ENCODE assay signal across 22 cellular contexts in the genomic region with DNA sequence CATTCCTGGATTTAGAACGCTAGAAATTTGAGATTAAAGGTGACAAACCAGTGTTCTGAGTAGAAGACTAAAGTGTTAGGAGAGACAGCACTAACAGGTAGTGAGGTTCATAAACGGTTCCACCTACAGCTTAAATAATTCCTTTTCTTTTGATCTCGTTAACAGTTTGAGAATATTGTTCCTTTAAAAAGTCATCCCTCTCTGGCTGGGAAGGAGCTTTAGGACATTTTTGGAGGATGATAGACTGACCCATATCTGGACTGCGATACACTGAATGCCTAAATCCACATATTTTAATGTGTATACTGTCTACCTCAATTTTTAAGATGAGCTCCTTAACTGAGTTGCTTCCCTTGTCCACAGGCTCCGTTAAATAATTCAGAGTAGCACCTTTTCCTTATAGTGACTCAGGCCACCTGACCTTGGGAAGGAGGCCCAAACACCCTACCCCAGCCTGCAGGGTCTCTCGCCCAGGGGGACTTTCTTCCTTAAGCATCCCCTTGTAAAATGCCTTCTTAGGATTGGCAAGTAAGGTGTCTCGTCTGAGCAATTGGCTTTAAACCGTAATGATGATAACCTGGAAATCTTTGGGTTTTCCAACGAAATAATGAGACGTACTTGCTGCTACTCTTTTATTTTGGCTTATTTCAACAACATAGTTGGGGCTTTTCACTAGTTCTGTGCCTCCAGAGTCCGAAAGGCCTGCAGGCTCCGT. TPM values are rescaled to one million over a fixed set of nuclear protein-coding genes. Genes with fewer than 3 reads are reported as not detected.
DNase-seq lines count a peak whose midpoint lies in the region; ATAC-seq and TF ChIP-seq lines count a peak whose summit lies in the region.
"Had no signal": no experiment of that assay in that cellular context is flagged by ENCODE, and none has a peak within 500 bp of the region (broad histone marks: within the 10 kb centered on the region; RNA-seq: fewer than 3 reads in every experiment).

No MANE protein-coding gene starts in this region.

- H3K27me3 ChIP-seq in cardiac muscle cell (no peaks in the 10 kb centered on the region), right cardiac atrium (ENCODE audit: control insufficient read depth, insufficient read depth) (no peaks in the 10 kb centered on the region), hepatocyte (peaks cover 17% of the 10 kb centered on the region), upper lobe of left lung (peaks cover 0 to 29% (median 14%) of the 10 kb centered on the region in 4 donors), ascending aorta (peaks cover 11% of the 10 kb centered on the region)

- H3K27ac ChIP-seq in cardiac muscle cell (peak overlapping the region; percentile 73), right cardiac atrium (ENCODE audit: low read length) (no peak overlapping the region), hepatocyte (peak overlapping the region; percentile 86), mesodermal cell (ENCODE audit: low read depth, low read length, severe bottlenecking) (no peak overlapping the region), upper lobe of left lung (peak overlapping the region; percentile 32 to 79 (median 67)), ascending aorta (no peak overlapping the region)
- H3K27ac ChIP-seq: BLaER1, RWPE1, skin epidermis had no signal

- WGBS in right cardiac atrium, result 64% methylated on average over 12 of the region's 12 CpGs
- 35% methylated on average over 12 of the region's 12 CpGs for WGBS in hepatocyte (ENCODE audit: low lambda C conversion rate, missing lambda C conversion rate)
- 3 to 4% methylated on average over 4 to 5 of the region's 12 CpGs for WGBS in mesodermal cell (ENCODE audit: insufficient coverage in 2 of 2), 2 experiments
- 48 to 61% methylated on average over 11 to 12 of the region's 12 CpGs for WGBS in upper lobe of left lung, 2 donors

- DNase-seq in cardiac muscle cell (ENCODE audit: low read depth in 1 of 2, low spot score in 1 of 2) (no peak), right cardiac atrium (no peak), hepatocyte (ENCODE audit: low spot score) (no peak), upper lobe of left lung (no peak), ascending aorta (ENCODE audit: low spot score in 2 of 2) (no peak)
- DNase-seq: activated CD4-positive, alpha-beta T cell treated with anti-CD3 and anti-CD28 coated beads for 48 hours; activated naive CD4-positive, alpha-beta T cell treated with Interleukin-2 at 50 U/mL for 16 hours; aorta; foreskin melanocyte; midbrain; NCI-H146; NCI-H2227 treated with DMSO at 0.1 percent for 48 hours; stimulated activated CD4-positive, alpha-beta T cell treated with anti-CD3 and anti-CD28 coated beads, Interleukin-4, amount 100 ng/mL, for 4 hours; stimulated activated CD8-positive, alpha-beta memory T cell treated with anti-CD3 and anti-CD28 coated beads, Interleukin-4, amount 100 ng/mL, for 48 hours had no signal

- H2AFZ ChIP-seq in hepatocyte, result peak overlapping the region; percentile 60

- H3K4me1 ChIP-seq in cardiac muscle cell (ENCODE audit: low read depth), result peaks cover 39% of the 10 kb centered on the region
- H3K4me1 ChIP-seq in right cardiac atrium (ENCODE audit: control insufficient read depth, insufficient read depth, low read length), result peaks cover 5% of the 10 kb centered on the region
- peaks cover 24% of the 10 kb centered on the region for H3K4me1 ChIP-seq in hepatocyte (ENCODE audit: insufficient read depth)
- no peaks in the 10 kb centered on the region for H3K4me1 ChIP-seq in mesodermal cell (ENCODE audit: control insufficient read depth, insufficient read depth, low read length, poor library complexity, severe bottlenecking)
- H3K4me1 ChIP-seq in upper lobe of left lung, result peaks cover 18 to 46% (median 24%) of the 10 kb centered on the region in 4 donors
- peaks cover 5 to 14% of the 10 kb centered on the region in 2 donors for H3K4me1 ChIP-seq in ascending aorta

- H3K9me2 ChIP-seq in hepatocyte (replicated peaks; ENCODE audit: insufficient read depth), result no peaks in the 10 kb centered on the region

- H3K36me3 ChIP-seq in cardiac muscle cell (no peaks in the 10 kb centered on the region), hepatocyte (replicated peaks; ENCODE audit: insufficient read depth, low read depth) (no peaks in the 10 kb centered on the region), mesodermal cell (ENCODE audit: control insufficient read depth, insufficient read depth, low read length) (peaks cover 39% of the 10 kb centered on the region), upper lobe of left lung (no peaks in the 10 kb centered on the region), ascending aorta (no peaks in the 10 kb centered on the region)

- H3K9me3 ChIP-seq in cardiac muscle cell (ENCODE audit: low read depth) (no peaks in the 10 kb centered on the region), right cardiac atrium (ENCODE audit: control insufficient read depth, low read length) (no peaks in the 10 kb centered on the region), hepatocyte (ENCODE audit: low read depth) (no peaks in the 10 kb centered on the region), mesodermal cell (ENCODE audit: control insufficient read depth, low read length) (no peaks in the 10 kb centered on the region), upper lobe of left lung (no peaks in the 10 kb centered on the region), ascending aorta (no peaks in the 10 kb centered on the region)

- peaks cover 84% of the 10 kb centered on the region for H3K79me2 ChIP-seq in hepatocyte

- no peak for ATAC-seq in right cardiac atrium
- no peak for ATAC-seq in upper lobe of left lung (ENCODE audit: low FRiP score in 2 of 2)
- no peak for ATAC-seq in HG03460 (IDR thresholded peaks at IDR 0.05; ENCODE audit: unreplicated experiment)
- ATAC-seq in HG03442 (IDR thresholded peaks at IDR 0.05; ENCODE audit: unreplicated experiment), result no peak
- ATAC-seq: HCT116 had no signal

- TF ChIP-seq EP300 in upper lobe of left lung (IDR thresholded peaks at IDR 0.05), result no peak

- peak overlapping the region; percentile 87 for H3K4me2 ChIP-seq in hepatocyte
- H3K4me2 ChIP-seq: BLaER1 had no signal

- H4K20me1 ChIP-seq in hepatocyte (ENCODE audit: insufficient read depth, poor library complexity, severe bottlenecking), result peaks cover 16% of the 10 kb centered on the region

- intact Hi-C loops in right cardiac atrium (cut with DNase I) (no loop called here), ascending aorta (cut with DNase I) (no loop called here)

- H3K4me3 ChIP-seq in cardiac muscle cell, result peak overlapping the region; percentile 48
- no peak overlapping the region for H3K4me3 ChIP-seq in right cardiac atrium (ENCODE audit: low read length)
- H3K4me3 ChIP-seq in hepatocyte, result peak overlapping the region; percentile 84
- H3K4me3 ChIP-seq in mesodermal cell (ENCODE audit: extremely low read depth, insufficient read depth, low read length, poor library complexity, severe bottlenecking), result peak overlapping the region; percentile 84
- H3K4me3 ChIP-seq in upper lobe of left lung, result peak overlapping the region in 3 of 4 donors; percentile 17 to 33 (median 29)
- H3K4me3 ChIP-seq in ascending aorta, result peak overlapping the region in 1 of 2 donors; percentile 34
- H3K4me3 ChIP-seq: BLaER1, skin epidermis had no signal

- TF ChIP-seq POLR2A in upper lobe of left lung (IDR thresholded peaks at IDR 0.05), result no peak

- TF ChIP-seq CTCF in cardiac muscle cell (IDR thresholded peaks at IDR 0.05; ENCODE audit: low read depth, low read length) (no peak), hepatocyte (IDR thresholded peaks at IDR 0.05; ENCODE audit: poor library complexity) (no peak), upper lobe of left lung (IDR thresholded peaks at IDR 0.05) (no peak), ascending aorta (IDR thresholded peaks at IDR 0.05) (no peak)

RNA-seq across cellular contexts. Expression of a gene that starts 3.3 kb away (rescaled TPM):
- total RNA-seq in cardiac muscle cell, result 13.9 and 21.8 TPM in 2 replicates
- polyA plus RNA-seq in cardiac muscle cell, result 3.3 and 6.8 TPM in 2 replicates
- total RNA-seq in right cardiac atrium, result not detected
- not detected for polyA plus RNA-seq in right cardiac atrium
- total RNA-seq in hepatocyte, result 11.5 and 14.5 TPM in 2 replicates
- polyA plus RNA-seq in hepatocyte, result 1.9 and 2.5 TPM in 2 replicates
- 20.3 TPM for polyA plus RNA-seq in mesodermal cell (2013, experiment 1 of 2)
- polyA plus RNA-seq in mesodermal cell (2013, experiment 2 of 2), result 18.1 TPM
- 1 to 10 TPM; 2.2 to 7.3 (median 3.8) TPM for total RNA-seq in upper lobe of left lung
- not detected for total RNA-seq in ascending aorta
- total RNA-seq: aorta, osteocyte had no signal
- polyA plus RNA-seq: aorta had no signal

Comparison
In these comparisons a context has a peak if more than half of its experiments do, and no peak if none do; other contexts are left out.
1. H3K27ac ChIP-seq: peak in cardiac muscle cell (single experiment), hepatocyte (single experiment) and upper lobe of left lung (4 of 4); none in right cardiac atrium (single experiment), mesodermal cell (single experiment) and ascending aorta (0 of 2).